ENCODE assay signal across 19 cellular contexts in the genomic region with DNA sequence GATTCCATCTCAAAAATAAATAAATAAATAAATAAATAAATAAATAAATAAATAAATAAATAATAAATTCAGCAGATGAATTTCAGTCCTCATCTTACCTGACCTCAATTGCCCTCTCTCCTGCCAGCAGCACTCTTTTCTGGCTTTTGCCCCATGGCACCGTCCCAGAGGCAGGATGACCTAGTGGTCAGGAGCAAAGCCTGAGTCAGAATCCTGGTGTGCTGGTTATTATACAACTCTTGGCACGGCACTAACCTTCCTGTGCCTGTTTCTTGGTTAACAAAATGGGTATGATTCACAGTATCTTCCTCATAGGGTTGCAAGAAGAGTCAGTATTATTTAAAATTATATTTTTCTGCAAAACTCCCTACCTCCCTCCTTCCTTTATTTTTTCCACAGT. TPM values are rescaled to one million over a fixed set of nuclear protein-coding genes. Genes with fewer than 3 reads are reported as not detected.
DNase-seq lines count a peak whose midpoint lies in the region; ATAC-seq, FAIRE-seq and TF ChIP-seq lines count a peak whose summit lies in the region.
"Had no signal": no experiment of that assay in that cellular context is flagged by ENCODE, and none has a peak within 500 bp of the region (broad histone marks: within the 10 kb centered on the region; RNA-seq: fewer than 3 reads in every experiment).

No MANE protein-coding gene starts in this region.

- no peaks in the 10 kb centered on the region for H3K4me1 ChIP-seq in kidney (ENCODE audit: control insufficient read depth in 1 of 2, insufficient read depth in 1 of 2, low read depth in 1 of 2, low read length in 2 of 2)
- H3K4me1 ChIP-seq in neural progenitor cell = peaks cover 15% of the 10 kb centered on the region
- H3K4me1 ChIP-seq in spleen = no peaks in the 10 kb centered on the region
- H3K4me1 ChIP-seq: left ventricle myocardium inferior, thyroid gland had no signal

- FAIRE-seq in kidney (lab: Jason Lieb, UNC) = peak; percentile 33

- H3K79me2 ChIP-seq in neural progenitor cell (ENCODE audit: low read depth) = no peaks in the 10 kb centered on the region

- peaks cover 2% of the 10 kb centered on the region for H3K36me3 Mint-ChIP-seq in neural progenitor cell
- no peaks in the 10 kb centered on the region for H3K36me3 Mint-ChIP-seq in activated naive CD4-positive, alpha-beta T cell treated with anti-CD3 and anti-CD28 coated beads for 36 hours (ENCODE audit: low read depth)
- H3K36me3 Mint-ChIP-seq: activated naive CD8-positive, alpha-beta T cell treated with anti-CD3 and anti-CD28 coated beads, Interleukin-2, amount 10 ng/mL, durations not matched to agents 7 days and 5 days; naive thymus-derived CD4-positive, alpha-beta T cell had no signal

- H3K27ac ChIP-seq in kidney (ENCODE audit: low read depth in 2 of 2, low read length in 2 of 2) (no peak overlapping the region), neural progenitor cell (no peak overlapping the region), spleen (no peak overlapping the region)
- H3K27ac ChIP-seq: left ventricle myocardium inferior, thyroid gland had no signal

- H3K9me3 ChIP-seq in kidney (ENCODE audit: control insufficient read depth in 1 of 2, low read length in 2 of 2) (no peaks in the 10 kb centered on the region), neural progenitor cell (ENCODE audit: low read depth) (no peaks in the 10 kb centered on the region), spleen (no peaks in the 10 kb centered on the region)
- H3K9me3 ChIP-seq: left ventricle myocardium inferior, thyroid gland had no signal

- H3K9me3 Mint-ChIP-seq in neural progenitor cell = no peaks in the 10 kb centered on the region
- no peaks in the 10 kb centered on the region for H3K9me3 Mint-ChIP-seq in activated naive CD4-positive, alpha-beta T cell treated with anti-CD3 and anti-CD28 coated beads for 36 hours
- H3K9me3 Mint-ChIP-seq: activated naive CD8-positive, alpha-beta T cell treated with anti-CD3 and anti-CD28 coated beads, Interleukin-2, amount 10 ng/mL, durations not matched to agents 7 days and 5 days; activated T-cell treated with anti-CD3 and anti-CD28 coated beads, Interleukin-2, amount 50 U/mL, for 24 hours; naive thymus-derived CD4-positive, alpha-beta T cell had no signal

- no peak for ATAC-seq in activated CD4-positive, CD25-positive, alpha-beta regulatory T cell treated with anti-CD3 and anti-CD28 coated beads, Interleukin-2, amount 50 U/mL, for 24 hours
- ATAC-seq: naive thymus-derived CD4-positive, alpha-beta T cell had no signal

- peaks cover 12% of the 10 kb centered on the region for H4K20me1 ChIP-seq in neural progenitor cell (ENCODE audit: low read depth)

- no peak for TF ChIP-seq CTCF in LNCaP clone FGC (IDR thresholded peaks at IDR 0.05; ENCODE audit: control insufficient read depth, extremely low read depth, insufficient read depth)
- no peak for TF ChIP-seq CTCF in cardiac fibroblast (IDR thresholded peaks at IDR 0.05; ENCODE audit: low read depth, low read length)
- no peak for TF ChIP-seq CTCF in kidney (IDR thresholded peaks at IDR 0.05; ENCODE audit: borderline replicate concordance, extremely low read depth, insufficient read depth)
- TF ChIP-seq CTCF in neural progenitor cell (IDR thresholded peaks at IDR 0.05) = no peak
- TF ChIP-seq CTCF in spleen (IDR thresholded peaks at IDR 0.05 in 8 of 11, conservative IDR thresholded peaks at IDR 0.05 in 3 of 11) = no peak

- no peak overlapping the region for H3K4me3 Mint-ChIP-seq in neural progenitor cell
- no peak overlapping the region for H3K4me3 Mint-ChIP-seq in activated naive CD4-positive, alpha-beta T cell treated with anti-CD3 and anti-CD28 coated beads for 36 hours
- H3K4me3 Mint-ChIP-seq: activated naive CD8-positive, alpha-beta T cell treated with anti-CD3 and anti-CD28 coated beads, Interleukin-2, amount 10 ng/mL, durations not matched to agents 7 days and 5 days; activated T-cell treated with anti-CD3 and anti-CD28 coated beads, Interleukin-2, amount 50 U/mL, for 24 hours; naive thymus-derived CD4-positive, alpha-beta T cell had no signal

- intact Hi-C loops in kidney (cut with DNase I) (no loop called here), spleen (cut with DNase I; ENCODE audit: low total_unique reads) (no loop called here)
- intact Hi-C loops in activated naive CD4-positive, alpha-beta T cell treated with anti-CD3 and anti-CD28 coated beads for 36 hours (cut with micrococcal nuclease) = no loop called here

- CTCF ChIA-PET in activated naive CD4-positive, alpha-beta T cell treated with anti-CD3 and anti-CD28 coated beads for 36 hours (lab: Charles Lee) = no interaction called here

- H3K4me2 ChIP-seq in neural progenitor cell = no peak overlapping the region

- no peak overlapping the region for H3K4me3 ChIP-seq in LNCaP clone FGC (ENCODE audit: low read depth, low read length)
- H3K4me3 ChIP-seq in cardiac fibroblast (replicated peaks in 1 of 2; ENCODE audit: low read depth in 2 of 2, low read length in 2 of 2) = no peak overlapping the region
- no peak overlapping the region for H3K4me3 ChIP-seq in kidney (ENCODE audit: low read length in 2 of 2)
- no peak overlapping the region for H3K4me3 ChIP-seq in neural progenitor cell
- H3K4me3 ChIP-seq in spleen = no peak overlapping the region
- H3K4me3 ChIP-seq: left ventricle myocardium inferior, thyroid gland had no signal

- WGBS in spleen, 5 donors = 78 to 81% (median 80%) methylated on average over 2 of the region's 2 CpGs

- H3K27ac Mint-ChIP-seq in neural progenitor cell = no peak overlapping the region
- no peak overlapping the region for H3K27ac Mint-ChIP-seq in activated naive CD4-positive, alpha-beta T cell treated with anti-CD3 and anti-CD28 coated beads for 36 hours
- H3K27ac Mint-ChIP-seq: activated naive CD8-positive, alpha-beta T cell treated with anti-CD3 and anti-CD28 coated beads, Interleukin-2, amount 10 ng/mL, durations not matched to agents 7 days and 5 days; activated T-cell treated with anti-CD3 and anti-CD28 coated beads, Interleukin-2, amount 50 U/mL, for 24 hours; naive thymus-derived CD4-positive, alpha-beta T cell had no signal

- no peak overlapping the region for H3K9ac ChIP-seq in kidney (ENCODE audit: low read length in 2 of 2)
- H3K9ac ChIP-seq in neural progenitor cell = no peak overlapping the region

- H2AFZ ChIP-seq in neural progenitor cell (replicated peaks) = no peak overlapping the region

- no peak for TF ChIP-seq POLR2A in spleen (IDR thresholded peaks at IDR 0.05)

- H3K36me3 ChIP-seq in kidney (ENCODE audit: control insufficient read depth in 1 of 2, insufficient read depth in 2 of 2, low read length in 2 of 2) = no peaks in the 10 kb centered on the region
- H3K36me3 ChIP-seq in neural progenitor cell = no peaks in the 10 kb centered on the region
- no peaks in the 10 kb centered on the region for H3K36me3 ChIP-seq in spleen
- H3K36me3 ChIP-seq: left ventricle myocardium inferior, thyroid gland had no signal

- peaks cover 2% of the 10 kb centered on the region for H3K27me3 Mint-ChIP-seq in neural progenitor cell (ENCODE audit: insufficient read depth, low read depth)
- peaks cover 3% of the 10 kb centered on the region for H3K27me3 Mint-ChIP-seq in activated naive CD4-positive, alpha-beta T cell treated with anti-CD3 and anti-CD28 coated beads for 36 hours (ENCODE audit: low read depth)
- H3K27me3 Mint-ChIP-seq: activated naive CD8-positive, alpha-beta T cell treated with anti-CD3 and anti-CD28 coated beads, Interleukin-2, amount 10 ng/mL, durations not matched to agents 7 days and 5 days had no signal

- H3K4me1 Mint-ChIP-seq in neural progenitor cell = peaks cover 46% of the 10 kb centered on the region
- H3K4me1 Mint-ChIP-seq in activated naive CD4-positive, alpha-beta T cell treated with anti-CD3 and anti-CD28 coated beads for 36 hours (ENCODE audit: low read depth) = no peaks in the 10 kb centered on the region
- H3K4me1 Mint-ChIP-seq: activated naive CD8-positive, alpha-beta T cell treated with anti-CD3 and anti-CD28 coated beads, Interleukin-2, amount 10 ng/mL, durations not matched to agents 7 days and 5 days; naive thymus-derived CD4-positive, alpha-beta T cell had no signal

- DNase-seq in EH (ENCODE audit: low read depth) = peak; percentile 61
- DNase-seq in LNCaP clone FGC (ENCODE audit: low read depth) = peak; percentile 63
- peak; percentile 47 to 85 for DNase-seq in cardiac fibroblast (ENCODE audit: low read depth in 2 of 2)
- no peak for DNase-seq in kidney
- DNase-seq in neural progenitor cell (ENCODE audit: low spot score) = no peak
- no peak for DNase-seq in spleen
- no peak for DNase-seq in activated naive CD4-positive, alpha-beta T cell treated with anti-CD3 and anti-CD28 coated beads for 36 hours
- DNase-seq: activated CD4-positive, alpha-beta T cell treated with anti-CD3 and anti-CD28 coated beads, Interleukin-2, amount 50 U/mL, for 1 hour; activated naive CD8-positive, alpha-beta T cell treated with anti-CD3 and anti-CD28 coated beads, Interleukin-2, amount 10 ng/mL, durations not matched to agents 7 days and 5 days; activated T-cell treated with anti-CD3 and anti-CD28 coated beads, Interleukin-2, amount 50 U/mL, for 24 hours; cerebellar nuclear complex; left ventricle myocardium inferior; naive thymus-derived CD4-positive, alpha-beta T cell; NCI-H1436 treated with DMSO at 0.1 percent for 48 hours; NCI-H2227 treated with DMSO at 0.1 percent for 48 hours; retina; stimulated activated CD4-positive, alpha-beta T cell treated with anti-CD3 and anti-CD28 coated beads, Interleukin-4, amount 100 ng/mL, for 1 hour; thyroid gland had no signal

- H3K27me3 ChIP-seq in neural progenitor cell = no peaks in the 10 kb centered on the region
- peaks cover 0 to 11% (median 0%) of the 10 kb centered on the region in 7 donors for H3K27me3 ChIP-seq in spleen (replicated peaks in 1 of 7)
- H3K27me3 ChIP-seq: thyroid gland had no signal

- H3F3A ChIP-seq in neural progenitor cell (ENCODE audit: low read depth) = peaks cover 5% of the 10 kb centered on the region

RNA-seq across cellular contexts. Expression of gene NKAIN1, which starts 43.0 kb away (rescaled TPM):
- total RNA-seq in kidney (0.19 TPM), neural progenitor cell (ENCODE audit: low replicate concordance) (14.5 and 24.0 TPM in 2 replicates), spleen (not detected)
- polyA plus RNA-seq in kidney (ENCODE audit: insufficient read depth, low read depth, low replicate concordance) (0.34 TPM), spleen (under 1 TPM in 1 of 3 donors, not detected in 2; 0.08 TPM)
- not detected for total RNA-seq in activated naive CD4-positive, alpha-beta T cell treated with anti-CD3 and anti-CD28 coated beads for 36 hours
- total RNA-seq: naive thymus-derived CD4-positive, alpha-beta T cell; thyroid gland had no signal
- polyA plus RNA-seq: naive thymus-derived CD4-positive, alpha-beta T cell had no signal

Comparison
In these comparisons a context has a peak if more than half of its experiments do, and no peak if none do; other contexts are left out.
1. DNase-seq: peak in EH (single experiment), LNCaP clone FGC (single experiment) and cardiac fibroblast (2 of 2); none in kidney (single experiment), neural progenitor cell (single experiment), spleen (single experiment) and activated naive CD4-positive, alpha-beta T cell treated with anti-CD3 and anti-CD28 coated beads for 36 hours (single experiment).
2. RNA of gene NKAIN1, which starts 43.0 kb away (total RNA-seq): 14.5 to 24.0 TPM in neural progenitor cell; 0.19 TPM in kidney (single experiment), not detected in activated naive CD4-positive, alpha-beta T cell treated with anti-CD3 and anti-CD28 coated beads for 36 hours and not detected in spleen; every median in the first group is over 10 times any median in the second.